Comparison of ENCODE assay signal across 1 cellular context in the genomic region with DNA sequence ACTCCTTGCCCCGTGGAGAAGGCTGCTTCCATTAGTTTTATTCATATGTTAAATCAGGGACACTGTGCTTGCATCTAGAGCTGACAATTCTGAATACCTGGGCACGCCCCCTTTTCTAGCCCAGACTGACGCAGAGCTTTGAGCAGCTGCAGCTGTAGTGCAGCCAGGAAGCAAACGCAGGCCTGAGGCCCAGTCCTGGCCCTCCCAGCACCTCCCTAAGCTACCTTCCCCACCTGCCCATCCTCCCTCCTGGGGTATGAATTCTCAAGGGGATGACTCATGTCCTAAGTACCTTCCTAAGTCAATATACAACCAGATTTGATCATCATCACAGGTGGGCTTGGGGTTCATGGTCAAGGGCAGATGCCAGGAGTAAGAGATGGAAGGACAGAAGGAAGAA.
TF ChIP-seq lines count a peak whose summit lies in the region.

No MANE protein-coding gene starts in this region.

TF ChIP-seq in GM23338, 12 proteins besides CTCF, POLR2A, EP300 and RAD21 (continued from another document):
- TF ChIP-seq ETS1 (IDR thresholded peaks at IDR 0.05) (no peak), POLR2AphosphoS5 (IDR thresholded peaks at IDR 0.05; ENCODE audit: low read depth) (peak; percentile 51)
- TF ChIP-seq, protein P1, sequence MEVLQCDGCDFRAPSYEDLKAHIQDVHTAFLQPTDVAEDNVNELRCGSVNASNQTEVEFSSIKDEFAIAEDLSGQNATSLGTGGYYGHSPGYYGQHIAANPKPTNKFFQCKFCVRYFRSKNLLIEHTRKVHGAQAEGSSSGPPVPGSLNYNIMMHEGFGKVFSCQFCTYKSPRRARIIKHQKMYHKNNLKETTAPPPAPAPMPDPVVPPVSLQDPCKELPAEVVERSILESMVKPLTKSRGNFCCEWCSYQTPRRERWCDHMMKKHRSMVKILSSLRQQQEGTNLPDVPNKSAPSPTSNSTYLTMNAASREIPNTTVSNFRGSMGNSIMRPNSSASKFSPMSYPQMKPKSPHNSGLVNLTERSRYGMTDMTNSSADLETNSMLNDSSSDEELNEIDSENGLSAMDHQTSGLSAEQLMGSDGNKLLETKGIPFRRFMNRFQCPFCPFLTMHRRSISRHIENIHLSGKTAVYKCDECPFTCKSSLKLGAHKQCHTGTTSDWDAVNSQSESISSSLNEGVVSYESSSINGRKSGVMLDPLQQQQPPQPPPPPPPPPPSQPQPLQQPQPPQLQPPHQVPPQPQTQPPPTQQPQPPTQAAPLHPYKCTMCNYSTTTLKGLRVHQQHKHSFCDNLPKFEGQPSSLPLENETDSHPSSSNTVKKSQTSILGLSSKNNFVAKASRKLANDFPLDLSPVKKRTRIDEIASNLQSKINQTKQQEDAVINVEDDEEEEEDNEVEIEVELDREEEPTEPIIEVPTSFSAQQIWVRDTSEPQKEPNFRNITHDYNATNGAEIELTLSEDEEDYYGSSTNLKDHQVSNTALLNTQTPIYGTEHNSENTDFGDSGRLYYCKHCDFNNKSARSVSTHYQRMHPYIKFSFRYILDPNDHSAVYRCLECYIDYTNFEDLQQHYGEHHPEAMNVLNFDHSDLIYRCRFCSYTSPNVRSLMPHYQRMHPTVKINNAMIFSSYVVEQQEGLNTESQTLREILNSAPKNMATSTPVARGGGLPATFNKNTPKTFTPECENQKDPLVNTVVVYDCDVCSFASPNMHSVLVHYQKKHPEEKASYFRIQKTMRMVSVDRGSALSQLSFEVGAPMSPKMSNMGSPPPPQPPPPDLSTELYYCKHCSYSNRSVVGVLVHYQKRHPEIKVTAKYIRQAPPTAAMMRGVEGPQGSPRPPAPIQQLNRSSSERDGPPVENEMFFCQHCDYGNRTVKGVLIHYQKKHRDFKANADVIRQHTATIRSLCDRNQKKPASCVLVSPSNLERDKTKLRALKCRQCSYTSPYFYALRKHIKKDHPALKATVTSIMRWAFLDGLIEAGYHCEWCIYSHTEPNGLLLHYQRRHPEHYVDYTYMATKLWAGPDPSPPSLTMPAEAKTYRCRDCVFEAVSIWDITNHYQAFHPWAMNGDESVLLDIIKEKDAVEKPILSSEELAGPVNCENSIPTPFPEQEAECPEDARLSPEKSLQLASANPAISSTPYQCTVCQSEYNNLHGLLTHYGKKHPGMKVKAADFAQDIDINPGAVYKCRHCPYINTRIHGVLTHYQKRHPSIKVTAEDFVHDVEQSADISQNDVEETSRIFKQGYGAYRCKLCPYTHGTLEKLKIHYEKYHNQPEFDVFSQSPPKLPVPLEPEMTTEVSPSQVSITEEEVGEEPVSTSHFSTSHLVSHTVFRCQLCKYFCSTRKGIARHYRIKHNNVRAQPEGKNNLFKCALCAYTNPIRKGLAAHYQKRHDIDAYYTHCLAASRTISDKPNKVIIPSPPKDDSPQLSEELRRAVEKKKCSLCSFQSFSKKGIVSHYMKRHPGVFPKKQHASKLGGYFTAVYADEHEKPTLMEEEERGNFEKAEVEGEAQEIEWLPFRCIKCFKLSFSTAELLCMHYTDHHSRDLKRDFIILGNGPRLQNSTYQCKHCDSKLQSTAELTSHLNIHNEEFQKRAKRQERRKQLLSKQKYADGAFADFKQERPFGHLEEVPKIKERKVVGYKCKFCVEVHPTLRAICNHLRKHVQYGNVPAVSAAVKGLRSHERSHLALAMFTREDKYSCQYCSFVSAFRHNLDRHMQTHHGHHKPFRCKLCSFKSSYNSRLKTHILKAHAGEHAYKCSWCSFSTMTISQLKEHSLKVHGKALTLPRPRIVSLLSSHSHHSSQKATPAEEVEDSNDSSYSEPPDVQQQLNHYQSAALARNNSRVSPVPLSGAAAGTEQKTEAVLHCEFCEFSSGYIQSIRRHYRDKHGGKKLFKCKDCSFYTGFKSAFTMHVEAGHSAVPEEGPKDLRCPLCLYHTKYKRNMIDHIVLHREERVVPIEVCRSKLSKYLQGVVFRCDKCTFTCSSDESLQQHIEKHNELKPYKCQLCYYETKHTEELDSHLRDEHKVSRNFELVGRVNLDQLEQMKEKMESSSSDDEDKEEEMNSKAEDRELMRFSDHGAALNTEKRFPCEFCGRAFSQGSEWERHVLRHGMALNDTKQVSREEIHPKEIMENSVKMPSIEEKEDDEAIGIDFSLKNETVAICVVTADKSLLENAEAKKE (CRISPR knock-in tag; IDR thresholded peaks at IDR 0.05): no peak
TF ChIP-seq in GM23338: peak in this region for 3.
